In genomic region chr2:25825238-25825637, GRCh38 we compare ENCODE assay signal across 12 cellular contexts. TPM values are rescaled to one million over a fixed set of nuclear protein-coding genes. Genes with fewer than 3 reads are reported as not detected.
DNase-seq lines count a peak whose midpoint lies in the region; ATAC-seq and TF ChIP-seq lines count a peak whose summit lies in the region.
"Had no signal": no experiment of that assay in that cellular context is flagged by ENCODE, and none has a peak within 500 bp of the region (broad histone marks: within the 10 kb centered on the region; RNA-seq: fewer than 3 reads in every experiment).

No MANE protein-coding gene starts in this region.

- H3K9me3 ChIP-seq in BE2C, result no peaks in the 10 kb centered on the region

- peak overlapping the region in 4 of 5 donors; percentile 1 to 57 (median 44) for H3K4me3 Mint-ChIP-seq in immature natural killer cell

- H3K4me1 ChIP-seq in BE2C, result peaks cover 7% of the 10 kb centered on the region

- H3K4me3 ChIP-seq in BE2C (ENCODE audit: low read depth, low read length), result no peak overlapping the region

- peak overlapping the region; percentile 5 to 77 (median 44) for H3K27ac Mint-ChIP-seq in immature natural killer cell

- peaks cover 66 to 75% of the 10 kb centered on the region in 2 donors for H3K4me1 Mint-ChIP-seq in immature natural killer cell

- DNase-seq in SIG-M5 treated with dmso at 0.1 percent for 504 hours (lab: John Stamatoyannopoulos, UW; ENCODE audit: unreplicated experiment), result peak; percentile 30
- no peak for DNase-seq in SIG-M5 (lab: John Stamatoyannopoulos, UW)
- peak; percentile 35 for DNase-seq in activated T-cell treated with anti-CD3 and anti-CD28 coated beads, Interleukin-2, amount 50 U/mL, for 1 hour
- peak in 1 of 3 donors; percentile 18 for DNase-seq in immature natural killer cell
- peak in 4 of 6 experiments; percentile 1 to 49 (median 30) for DNase-seq in stimulated activated naive CD4-positive, alpha-beta T cell (lab: John Stamatoyannopoulos, UW)
- no peak for DNase-seq in epidermal melanocyte (ENCODE audit: insufficient read length, low spot score)
- no peak for DNase-seq in BE2C
- DNase-seq: amygdala, Kasumi-1, NCI-H69 had no signal

- H3K27me3 Mint-ChIP-seq in immature natural killer cell (ENCODE audit: low read depth in 3 of 3), result no peaks in the 10 kb centered on the region

- H3K9me3 Mint-ChIP-seq in immature natural killer cell, result no peaks in the 10 kb centered on the region

- no peaks in the 10 kb centered on the region for H3K27me3 ChIP-seq in BE2C

- H3K36me3 Mint-ChIP-seq in immature natural killer cell, result peaks cover 4 to 8% (median 5%) of the 10 kb centered on the region in 3 donors

- TF ChIP-seq CTCF in BE2C (IDR thresholded peaks at IDR 0.05; ENCODE audit: low read depth, low read length), result no peak

- H3K36me3 ChIP-seq in BE2C, result no peaks in the 10 kb centered on the region

- ATAC-seq in GM19397 (IDR thresholded peaks at IDR 0.05; ENCODE audit: unreplicated experiment), result no peak
- ATAC-seq: sciatic nerve had no signal

RNA-seq across cellular contexts. Expression of gene ASXL2, which starts 53.0 kb away (rescaled TPM):
- polyA plus RNA-seq in immature natural killer cell, result 10 to 100 TPM in 1 of 3 donors, 1 to 10 TPM in 2; 3.1 to 15.6 (median 4.7) TPM
- 9.9 TPM for polyA plus RNA-seq in BE2C (2012; ENCODE audit: insufficient read depth, insufficient read length, low read depth)

Comparison
In these comparisons a context has a peak if more than half of its experiments do, and no peak if none do; other contexts are left out.
1. DNase-seq: peak in SIG-M5 treated with dmso at 0.1 percent for 504 hours (single experiment), activated T-cell treated with anti-CD3 and anti-CD28 coated beads, Interleukin-2, amount 50 U/mL, for 1 hour (single experiment) and stimulated activated naive CD4-positive, alpha-beta T cell (4 of 6); none in SIG-M5 (single experiment), epidermal melanocyte (single experiment) and BE2C (single experiment).